Comparison of ENCODE assay signal across 11 cellular contexts in the genomic region with DNA sequence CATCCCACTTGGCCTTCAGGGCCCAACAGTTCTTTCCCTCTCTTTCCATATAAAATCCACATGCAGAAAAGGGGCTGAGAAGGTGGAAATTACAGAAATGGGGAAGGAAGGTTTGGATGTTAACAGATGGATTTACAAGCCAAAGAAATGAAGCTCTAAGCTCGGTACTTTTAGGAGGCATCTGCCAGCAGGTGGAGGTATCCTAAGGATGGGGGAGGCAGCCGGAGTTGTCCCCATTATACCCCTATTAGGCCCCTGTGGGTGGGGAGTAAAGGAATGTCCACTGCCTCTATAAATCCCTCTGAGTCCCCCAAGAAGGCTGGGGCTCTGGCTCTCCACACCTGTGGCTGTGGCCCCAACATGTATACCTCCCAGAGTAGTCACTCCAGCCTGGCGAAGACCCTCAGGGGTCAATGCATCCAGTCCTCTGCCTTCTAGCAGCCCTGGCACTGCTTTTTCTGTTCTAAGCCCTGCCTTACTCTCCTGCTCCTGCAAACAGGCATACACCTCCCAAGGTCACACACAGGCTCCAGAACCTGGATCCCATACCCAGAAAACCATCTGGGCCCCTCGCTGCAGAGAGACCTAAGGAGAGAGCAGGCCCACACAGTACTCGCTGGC. TPM values are rescaled to one million over a fixed set of nuclear protein-coding genes. Genes with fewer than 3 reads are reported as not detected.
A peak's percentile ranks its signal among the peaks of the same experiment; 100 is the strongest.
DNase-seq lines count a peak whose midpoint lies in the region; ATAC-seq, FAIRE-seq and TF ChIP-seq lines count a peak whose summit lies in the region.
"Had no signal": no experiment of that assay in that cellular context is flagged by ENCODE, and none has a peak within 500 bp of the region (broad histone marks: within the 10 kb centered on the region; RNA-seq: fewer than 3 reads in every experiment).

No MANE protein-coding gene starts in this region.

- peaks cover 24% of the 10 kb centered on the region for H3K4me1 Mint-ChIP-seq in WTC11

- peaks cover 12% of the 10 kb centered on the region; the same call in 1 of the 3 replicates for H3K4me1 ChIP-seq in A549

- CTCF ChIA-PET in A549 (lab: Yijun Ruan, JAX) (interaction anchor here (3.4 to 8.8 kb wide), 2 partner anchors 8 to 11 kb away, joined by 13 to 107 read pairs; partner anchors contain the start of gene EGR4), WTC11 (lab: Charles Lee) (interaction anchor here (0.9 to 2.2 kb wide), 4 partner anchors 9 to 77 kb away, joined by 3 to 20 read pairs (median 5); partner anchors contain the start of gene EGR4)

- no peak for TF ChIP-seq EP300 in A549 (IDR thresholded peaks at IDR 0.05)

- peak overlapping the region in 1 of 2 experiments; percentile 90; a peak in 3 of 6 replicates for H3K27ac ChIP-seq in A549
- H3K27ac ChIP-seq: uterus had no signal

- TF ChIP-seq CTCF in A549 (IDR thresholded peaks at IDR 0.05) (no peak), GM12875 (IDR thresholded peaks at IDR 0.05; ENCODE audit: borderline replicate concordance, insufficient read depth, low read depth, low read length) (no peak), WTC11 (IDR thresholded peaks at IDR 0.05) (no peak)

- no peaks in the 10 kb centered on the region for H3K9me3 ChIP-seq in A549
- H3K9me3 ChIP-seq: uterus had no signal

- POLR2A ChIA-PET in A549 (lab: Yijun Ruan, JAX) (no interaction called here), WTC11 (lab: Charles Lee) (interaction anchor here (0.6 kb wide), 1 partner anchor 8 kb away, joined by 3 read pairs; no protein-coding TSS in a partner anchor)

- peaks cover 32% of the 10 kb centered on the region for H3K27me3 Mint-ChIP-seq in WTC11 (ENCODE audit: low read depth)

- no peak for TF ChIP-seq POLR2A in A549 (IDR thresholded peaks at IDR 0.05; ENCODE audit: low read length)

- H3K4me2 ChIP-seq in A549, result peak overlapping the region; percentile 81

- ATAC-seq in A549 (no peak), WTC11 (peak; percentile 2), GM18870 (IDR thresholded peaks at IDR 0.05; ENCODE audit: unreplicated experiment) (no peak), HG02642 (IDR thresholded peaks at IDR 0.05; ENCODE audit: poor library complexity, unreplicated experiment) (no peak)

- TF ChIP-seq RAD21 in A549 (conservative IDR thresholded peaks at IDR 0.05 in 1 of 2, IDR thresholded peaks at IDR 0.05 in 1 of 2), result no peak

- peak overlapping the region; percentile 77; the same call in 2 of the 3 replicates for H3K4me3 ChIP-seq in A549
- peak overlapping the region; percentile 75 for H3K4me3 ChIP-seq in GM12875 (ENCODE audit: low read depth, low read length)
- H3K4me3 ChIP-seq in iPS-11a (ENCODE audit: low read depth, low read length), result peak overlapping the region; percentile 74

- peak overlapping the region; percentile 50; the same call in 1 of the 2 replicates for H3K27ac Mint-ChIP-seq in WTC11

- no peaks in the 10 kb centered on the region for H3K36me3 Mint-ChIP-seq in WTC11

- peak overlapping the region; percentile 78 for H3K4me3 Mint-ChIP-seq in WTC11

- DNase-seq in A549 (ENCODE audit: low read depth in 1 of 2, low spot score in 1 of 2), result no peak
- no peak for DNase-seq in WTC11 (ENCODE audit: low spot score)
- DNase-seq in NCI-H446 treated with DMSO at 0.1 percent for 48 hours (lab: John Stamatoyannopoulos, UW), result no peak
- no peak for DNase-seq in hepatic stellate cell (ENCODE audit: low spot score)
- DNase-seq: NCI-H2171, uterus had no signal

- no peak for FAIRE-seq in A549 (lab: Jason Lieb, UNC)

- 77% methylated on average over 5 of the region's 5 CpGs for WGBS in A549 (ENCODE audit: missing lambda C conversion rate)

- no peaks in the 10 kb centered on the region for H3K9me3 Mint-ChIP-seq in WTC11

TF ChIP-seq in A549, 52 proteins besides CTCF, POLR2A, EP300 and RAD21:
- TF ChIP-seq FOXS1 (CRISPR knock-in tag; IDR thresholded peaks at IDR 0.05) (no peak), HOXA7 (CRISPR knock-in tag; IDR thresholded peaks at IDR 0.05) (no peak), BHLHE40 (IDR thresholded peaks at IDR 0.05; ENCODE audit: low read depth, low read length) (no peak), CHD2 (IDR thresholded peaks at IDR 0.05; ENCODE audit: low read length, partially characterized antibody) (no peak), CBX8 (IDR thresholded peaks at IDR 0.05) (no peak)
TF ChIP-seq in A549: peak in this region for 0.

TF ChIP-seq in WTC11, 78 proteins besides CTCF, POLR2A, EP300 and RAD21 (continues in another document):
- TF ChIP-seq TEAD4 (CRISPR knock-in tag; IDR thresholded peaks at IDR 0.05) (no peak), NFYB (CRISPR knock-in tag; conservative IDR thresholded peaks at IDR 0.05; ENCODE audit: low read depth) (no peak), CREM (CRISPR knock-in tag; IDR thresholded peaks at IDR 0.05) (no peak), ERG (CRISPR knock-in tag; IDR thresholded peaks at IDR 0.05) (no peak), JAZF1 (CRISPR knock-in tag; IDR thresholded peaks at IDR 0.05) (no peak), ARID4B (CRISPR knock-in tag; IDR thresholded peaks at IDR 0.05; ENCODE audit: borderline replicate concordance) (0 out of 2 replicates have a peak, but pooled peaks have one; percentile 31), GABPB1 (CRISPR knock-in tag; IDR thresholded peaks at IDR 0.05) (0 out of 2 replicates have a peak, but pooled peaks have one; percentile 24), RELA (CRISPR knock-in tag; IDR thresholded peaks at IDR 0.05; ENCODE audit: borderline replicate concordance) (0 out of 2 replicates have a peak, but pooled peaks have one; percentile 63)

RNA-seq across cellular contexts. Expression of gene FBXO41, which starts 1.2 kb away (rescaled TPM):
- 3.2 and 4.8 TPM in 2 replicates for polyA plus RNA-seq in A549 (2011; rRNA removed)
- polyA plus RNA-seq in A549 (2012; cell fraction: cytosol; rRNA removed), result 2.9 and 4.4 TPM in 2 replicates
- polyA plus RNA-seq in A549 (2012; cell fraction: nucleus; rRNA removed), result 12.7 and 13.0 TPM in 2 replicates
- polyA plus RNA-seq in A549 (2017; fragmentation: RNase III; extraction: RNeasy Plus Mini Kit Qiagen cat#74134 plus additional on column Dnase treatment), result 5.0 to 7.0 TPM (median 6.4 TPM) in 3 replicates
- 4.7 and 5.1 TPM in 2 replicates for polyA minus RNA-seq in A549 (2011; rRNA and poly(A)+ RNA removed)
- 19.2 to 21.5 TPM (median 21.1 TPM) in 3 replicates for total RNA-seq in WTC11 (2021)

RNA-seq across cellular contexts. Expression of gene EGR4, which starts 10.3 kb away (rescaled TPM):
- polyA plus RNA-seq in A549 (2011; rRNA removed) (0.03 TPM in 1 of 2 replicates, not detected in the other), A549 (2017; fragmentation: RNase III; extraction: RNeasy Plus Mini Kit Qiagen cat#74134 plus additional on column Dnase treatment) (not detected in 3 replicates)
- 0.05 and 0.12 TPM in 2 replicates for polyA plus RNA-seq in A549 (2012; cell fraction: cytosol; rRNA removed)
- polyA plus RNA-seq in A549 (2012; cell fraction: nucleus; rRNA removed), result 0.18 and 0.26 TPM in 2 replicates
- 0.10 TPM in 1 of 2 replicates, not detected in the other for polyA minus RNA-seq in A549 (2011; rRNA and poly(A)+ RNA removed)
- 0.09 to 0.14 TPM (median 0.13 TPM) in 3 replicates for total RNA-seq in WTC11 (2021)
- total RNA-seq: glomerular endothelial cell, uterus had no signal

RNA-seq across cellular contexts. Expression of gene CCT7, which starts 48.9 kb away (rescaled TPM):
- polyA plus RNA-seq in A549 (2011; rRNA removed) (685 and 775 TPM in 2 replicates), A549 (2017; fragmentation: RNase III; extraction: RNeasy Plus Mini Kit Qiagen cat#74134 plus additional on column Dnase treatment) (750 to 850 TPM (median 838 TPM) in 3 replicates)
- 758 and 765 TPM in 2 replicates for polyA plus RNA-seq in A549 (2012; cell fraction: cytosol; rRNA removed)
- 705 and 733 TPM in 2 replicates for polyA plus RNA-seq in A549 (2012; cell fraction: nucleus; rRNA removed)
- polyA minus RNA-seq in A549 (2011; rRNA and poly(A)+ RNA removed), result 729 and 802 TPM in 2 replicates
- 482 to 518 TPM (median 514 TPM) in 3 replicates for total RNA-seq in WTC11 (2021)

RNA-seq across cellular contexts. Expression of gene PRADC1, which starts 50.0 kb away (rescaled TPM):
- polyA plus RNA-seq in A549 (2011; rRNA removed) (9.5 and 11.2 TPM in 2 replicates), A549 (2017; fragmentation: RNase III; extraction: RNeasy Plus Mini Kit Qiagen cat#74134 plus additional on column Dnase treatment) (12.1 to 13.9 TPM (median 12.4 TPM) in 3 replicates)
- 19.3 and 26.0 TPM in 2 replicates for polyA plus RNA-seq in A549 (2012; cell fraction: cytosol; rRNA removed)
- 11.1 and 12.5 TPM in 2 replicates for polyA plus RNA-seq in A549 (2012; cell fraction: nucleus; rRNA removed)
- polyA minus RNA-seq in A549 (2011; rRNA and poly(A)+ RNA removed), result 12.2 and 14.2 TPM in 2 replicates
- 11.4 to 12.9 TPM (median 12.2 TPM) in 3 replicates for total RNA-seq in WTC11 (2021)
